ENCODE assay signal across 10 cellular contexts in the genomic region with DNA sequence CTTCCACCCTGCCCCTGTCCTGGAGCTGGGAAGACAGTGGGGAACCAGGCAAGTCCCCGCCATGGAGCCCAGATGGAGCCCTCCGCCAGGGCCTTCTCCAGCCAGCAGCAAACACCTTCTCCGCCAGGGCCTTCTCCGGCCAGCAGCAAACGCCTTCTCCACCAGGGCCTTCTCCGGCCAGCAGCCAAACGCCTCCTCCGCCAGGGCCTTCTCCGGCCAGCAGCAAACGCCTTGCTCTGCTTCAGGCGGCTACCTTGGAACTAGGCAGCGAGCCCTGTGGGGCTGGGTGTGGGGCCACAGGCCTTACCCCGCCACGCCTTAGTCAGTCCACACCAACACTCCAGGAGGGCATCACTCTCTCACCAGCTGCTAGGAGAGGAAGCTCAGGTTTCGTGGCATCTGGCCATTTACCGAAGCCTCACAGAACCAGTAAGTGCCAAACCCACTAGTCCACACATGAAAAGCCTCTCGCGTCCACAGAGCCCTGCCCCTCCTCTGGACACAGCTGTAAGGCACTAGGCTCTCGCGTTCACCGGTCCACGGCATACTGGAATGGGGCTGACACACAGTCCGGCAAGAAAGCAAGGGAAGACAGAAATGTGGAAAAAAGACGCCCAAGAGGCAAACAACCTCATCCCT. TPM values are rescaled to one million over a fixed set of nuclear protein-coding genes. Genes with fewer than 3 reads are reported as not detected.
DNase-seq lines count a peak whose midpoint lies in the region; ATAC-seq and TF ChIP-seq lines count a peak whose summit lies in the region.
"Had no signal": no experiment of that assay in that cellular context is flagged by ENCODE, and none has a peak within 500 bp of the region (broad histone marks: within the 10 kb centered on the region; RNA-seq: fewer than 3 reads in every experiment).

No MANE protein-coding gene starts in this region.

- peak overlapping the region; percentile 15; the same call in 1 of the 2 replicates for H3K4me3 ChIP-seq in Jurkat, Clone E6-1 (ENCODE audit: low read length)
- peak overlapping the region; percentile 2 for H3K4me3 ChIP-seq in suprapubic skin
- H3K4me3 ChIP-seq: colonic mucosa had no signal

- no peak for TF ChIP-seq POLR2A in suprapubic skin (IDR thresholded peaks at IDR 0.05)

- no peaks in the 10 kb centered on the region for H3K9me3 ChIP-seq in suprapubic skin
- H3K9me3 ChIP-seq: colonic mucosa had no signal

- WGBS in suprapubic skin, result 36% methylated on average over 19 of the region's 24 CpGs

- TF ChIP-seq CTCF in suprapubic skin (IDR thresholded peaks at IDR 0.05), result no peak

- no peaks in the 10 kb centered on the region for H3K36me3 ChIP-seq in suprapubic skin
- H3K36me3 ChIP-seq: colonic mucosa had no signal

- no peak for DNase-seq in Jurkat, Clone E6-1 (ENCODE audit: low read depth, low spot score)
- DNase-seq in amniotic epithelial cell (ENCODE audit: low read depth), result peak; percentile 41
- peak; percentile 74 for DNase-seq in left cardiac atrium
- no peak for DNase-seq in suprapubic skin (ENCODE audit: low spot score in 2 of 2)
- no peak for DNase-seq in pons (ENCODE audit: low spot score)
- no peak for DNase-seq in Kasumi-1 (lab: John Stamatoyannopoulos, UW)
- DNase-seq: colonic mucosa, T-helper 9 cell had no signal

- H3K27ac ChIP-seq in suprapubic skin, result peak overlapping the region; percentile 81
- H3K27ac ChIP-seq: colonic mucosa had no signal

- peaks cover 96% of the 10 kb centered on the region for H3K4me1 ChIP-seq in suprapubic skin
- H3K4me1 ChIP-seq: colonic mucosa had no signal

- TF ChIP-seq EP300 in suprapubic skin (IDR thresholded peaks at IDR 0.05), result no peak

- intact Hi-C loops in left cardiac atrium (cut with DNase I), result loop anchor here in 1 of 2 donors (5.0 kb wide), 1 partner anchor 34 kb away; no protein-coding TSS in a partner anchor

- peak; percentile 69 to 78 for ATAC-seq in left cardiac atrium
- ATAC-seq in HG03354 (IDR thresholded peaks at IDR 0.05; ENCODE audit: poor library complexity, severe bottlenecking, unreplicated experiment), result no peak
- no peak for ATAC-seq in HG03097 (IDR thresholded peaks at IDR 0.05; ENCODE audit: low FRiP score, unreplicated experiment)

- no peaks in the 10 kb centered on the region for H3K27me3 ChIP-seq in suprapubic skin
- H3K27me3 ChIP-seq: colonic mucosa had no signal

RNA-seq across cellular contexts. Expression of a gene that starts 41.0 kb away (rescaled TPM):
- 43.3 TPM for polyA plus RNA-seq in Jurkat, Clone E6-1 (2012; ENCODE audit: insufficient read depth, insufficient read length)
- total RNA-seq in left cardiac atrium, result 10 to 100 TPM; 40.1 to 51.4 TPM
- 10 to 100 TPM; 16.0 to 29.0 (median 22.7) TPM for total RNA-seq in suprapubic skin

Comparison
In these comparisons a context has a peak if more than half of its experiments do, and no peak if none do; other contexts are left out.
1. DNase-seq: peak in amniotic epithelial cell (single experiment) and left cardiac atrium (single experiment); none in Jurkat, Clone E6-1 (single experiment), suprapubic skin (0 of 2), pons (single experiment) and Kasumi-1 (0 of 2).
2. ATAC-seq: peak in left cardiac atrium (2 of 2); none in HG03354 (single experiment) and HG03097 (single experiment).